In genomic region chr6:52284131-52284459, GRCh38 we compare ENCODE assay signal across 8 cellular contexts. TPM values are rescaled to one million over a fixed set of nuclear protein-coding genes. Genes with fewer than 3 reads are reported as not detected.
DNase-seq lines count a peak whose midpoint lies in the region; ATAC-seq and TF ChIP-seq lines count a peak whose summit lies in the region.

No MANE protein-coding gene starts in this region.

- H3K36me3 ChIP-seq in left lung = peaks cover 0 to 37% of the 10 kb centered on the region in 2 donors

- no peaks in the 10 kb centered on the region for H3K27me3 ChIP-seq in left lung

- peaks cover 6 to 31% of the 10 kb centered on the region in 2 donors for H3K4me1 ChIP-seq in left lung

- in situ Hi-C loops in astrocyte of the spinal cord (cut with HindIII; ENCODE audit: low sequenced_read_pairs) = loop anchor here (25.0 kb wide), 1 partner anchor 378 kb away; the partner anchor contains the start of gene TMEM14A

- no peaks in the 10 kb centered on the region for H3K27me3 Mint-ChIP-seq in stimulated activated naive B cell treated with anti-CD40 and anti-IgM and Interleukin-4, amounts not matched to agents 10 μg/mL and 1 μg/mL and 100 μg/mL, for 72 hours

- TF ChIP-seq CTCF in astrocyte of the spinal cord (IDR thresholded peaks at IDR 0.05; ENCODE audit: low read depth, low read length) = no peak
- TF ChIP-seq CTCF in left lung (IDR thresholded peaks at IDR 0.05) = no peak

- peak overlapping the region in 1 of 2 donors; percentile 68 for H3K27ac ChIP-seq in left lung

- ATAC-seq in HG02759 (IDR thresholded peaks at IDR 0.05; ENCODE audit: unreplicated experiment) = peak; percentile 14
- peak; percentile 5 for ATAC-seq in left lung
- ATAC-seq in stimulated activated naive B cell treated with anti-CD40 and anti-IgM and Interleukin-4, amounts not matched to agents 10 μg/mL and 1 μg/mL and 100 μg/mL, for 72 hours (replicated peaks) = peak; percentile 8 to 12
- no peak for ATAC-seq in GM21526 (IDR thresholded peaks at IDR 0.05; ENCODE audit: low FRiP score, unreplicated experiment)

- H3K4me3 ChIP-seq in astrocyte of the spinal cord (ENCODE audit: low read depth, low read length) (peak overlapping the region; percentile 75), left lung (peak overlapping the region; percentile 63 to 85)

- intact Hi-C loops in left lung (cut with DNase I) = no loop called here

- peak; percentile 66 for DNase-seq in ELR (ENCODE audit: low read depth)
- DNase-seq in NCI-H446 treated with DMSO at 0.1 percent for 48 hours (lab: John Stamatoyannopoulos, UW) = peak; percentile 15
- DNase-seq in astrocyte of the spinal cord (ENCODE audit: low read depth, low spot score) = no peak
- peak in 1 of 2 donors; percentile 49 for DNase-seq in left lung
- DNase-seq in stimulated activated naive B cell treated with anti-CD40 and anti-IgM and Interleukin-4, amounts not matched to agents 10 μg/mL and 1 μg/mL and 100 μg/mL, for 72 hours = peak; percentile 37
- no peak for DNase-seq in GM19240 (ENCODE audit: insufficient read length, low spot score)

- no peaks in the 10 kb centered on the region for H3K9me3 ChIP-seq in left lung

- H3K36me3 Mint-ChIP-seq in stimulated activated naive B cell treated with anti-CD40 and anti-IgM and Interleukin-4, amounts not matched to agents 10 μg/mL and 1 μg/mL and 100 μg/mL, for 72 hours = peaks cover 21 to 30% of the 10 kb centered on the region in 2 donors

- H3K27ac Mint-ChIP-seq in stimulated activated naive B cell treated with anti-CD40 and anti-IgM and Interleukin-4, amounts not matched to agents 10 μg/mL and 1 μg/mL and 100 μg/mL, for 72 hours = no peak overlapping the region

- peaks cover 11 to 22% of the 10 kb centered on the region in 2 donors for H3K4me1 Mint-ChIP-seq in stimulated activated naive B cell treated with anti-CD40 and anti-IgM and Interleukin-4, amounts not matched to agents 10 μg/mL and 1 μg/mL and 100 μg/mL, for 72 hours

- H3K9me3 Mint-ChIP-seq in stimulated activated naive B cell treated with anti-CD40 and anti-IgM and Interleukin-4, amounts not matched to agents 10 μg/mL and 1 μg/mL and 100 μg/mL, for 72 hours = no peaks in the 10 kb centered on the region

- H3K4me3 Mint-ChIP-seq in stimulated activated naive B cell treated with anti-CD40 and anti-IgM and Interleukin-4, amounts not matched to agents 10 μg/mL and 1 μg/mL and 100 μg/mL, for 72 hours = no peak overlapping the region

RNA-seq across cellular contexts. Expression of gene MCM3, which starts 0.4 kb away (rescaled TPM):
- total RNA-seq in left lung = 10 to 100 TPM; 38.9 to 67.6 TPM

RNA-seq across cellular contexts. Expression of gene IL17F, which starts 39.8 kb away (rescaled TPM):
- total RNA-seq in left lung = not detected

Comparison
In these comparisons a context has a peak if more than half of its experiments do, and no peak if none do; other contexts are left out.
1. DNase-seq: peak in ELR (single experiment), NCI-H446 treated with DMSO at 0.1 percent for 48 hours (single experiment) and stimulated activated naive B cell treated with anti-CD40 and anti-IgM and Interleukin-4, amounts not matched to agents 10 μg/mL and 1 μg/mL and 100 μg/mL, for 72 hours (single experiment); none in astrocyte of the spinal cord (single experiment) and GM19240 (single experiment).